In the genomic region with DNA sequence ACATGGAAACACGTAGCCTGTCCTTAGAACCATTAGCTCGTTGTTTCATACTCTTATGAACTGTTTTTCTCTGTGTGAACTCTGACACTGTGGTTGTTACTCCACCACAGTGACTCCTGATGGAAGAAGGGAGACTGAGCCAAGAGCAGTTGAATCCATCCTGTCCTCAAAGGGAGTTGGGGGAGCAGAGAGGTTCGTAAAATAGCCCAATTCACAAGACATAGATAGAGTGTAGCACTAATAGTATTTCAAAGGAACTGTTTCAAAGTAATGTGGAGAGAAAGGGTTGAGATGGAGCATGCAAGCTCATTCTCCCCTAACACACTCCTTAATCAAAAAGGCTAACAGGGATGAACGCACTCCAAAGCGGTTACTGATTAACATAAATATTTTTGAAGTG, we compare ENCODE assay signal across 24 cellular contexts.
DNase-seq lines count a peak whose midpoint lies in the region; TF ChIP-seq lines count a peak whose summit lies in the region.
"Had no signal": no experiment of that assay in that cellular context is flagged by ENCODE, and none has a peak within 500 bp of the region (broad histone marks: within the 10 kb centered on the region; RNA-seq: fewer than 3 reads in every experiment).

No MANE protein-coding gene starts in this region.

- H3K27me3 ChIP-seq in brain microvascular endothelial cell (replicated peaks) (no peaks in the 10 kb centered on the region), osteoblast (ENCODE audit: insufficient read depth, low read length) (no peaks in the 10 kb centered on the region)
- H3K27me3 ChIP-seq: ascending aorta, testis had no signal

- H3K36me3 ChIP-seq in brain microvascular endothelial cell (replicated peaks): no peaks in the 10 kb centered on the region
- no peaks in the 10 kb centered on the region for H3K36me3 ChIP-seq in osteoblast (ENCODE audit: insufficient read depth, low read length)
- H3K36me3 ChIP-seq: ascending aorta had no signal

- DNase-seq in EH (ENCODE audit: low read depth) (peak; percentile 16), brain microvascular endothelial cell (peak; percentile 1), kidney tubule cell (ENCODE audit: low spot score) (peak; percentile 21), osteoblast (ENCODE audit: insufficient read length, low spot score, missing footprints) (peak; percentile 34), HCEC 1CT (no peak), GF-D8 (lab: John Stamatoyannopoulos, UW) (no peak)
- DNase-seq in effector CD8-positive, alpha-beta T cell (lab: John Stamatoyannopoulos, UW): no peak
- DNase-seq in activated effector memory CD4-positive, alpha-beta T cell treated with Interleukin-2 at 50 U/mL for 16 hours: no peak
- DNase-seq: activated CD4-positive, alpha-beta memory T cell treated with anti-CD3 and anti-CD28 coated beads, Interleukin-2, amount 10 ng/mL, durations not matched to agents 7 days and 5 days; activated CD4-positive, alpha-beta T cell treated with anti-CD3 and anti-CD28 coated beads for 1 hour; activated naive CD8-positive, alpha-beta T cell treated with anti-CD3 and anti-CD28 coated beads for 36 hours; cerebellar nuclear complex; DMS153; foreskin melanocyte; GOT3; Karpas-422; MV-4-11; NCI-H146; NCI-H510A; stimulated activated CD4-positive, alpha-beta T cell treated with anti-CD3 and anti-CD28 coated beads, Interleukin-4, amount 100 ng/mL, for 4 hours; T-helper 17 cell; testis had no signal

- H3K4me2 ChIP-seq in osteoblast (ENCODE audit: insufficient read depth, low read length): peak overlapping the region; percentile 44

- no peaks in the 10 kb centered on the region for H3K4me1 ChIP-seq in osteoblast (ENCODE audit: insufficient read depth, low read length)
- H3K4me1 ChIP-seq: ascending aorta, parathyroid adenoma, testis had no signal

- H3K4me3 ChIP-seq in brain microvascular endothelial cell (ENCODE audit: low read depth, low read length) (no peak overlapping the region), osteoblast (ENCODE audit: insufficient read depth, low read length) (no peak overlapping the region)
- H3K4me3 ChIP-seq: ascending aorta, testis had no signal

- in situ Hi-C loops in brain microvascular endothelial cell (cut with HindIII; ENCODE audit: low pct_ligation_motif_present, low sequenced_read_pairs): no loop called here

- TF ChIP-seq CTCF in brain microvascular endothelial cell (IDR thresholded peaks at IDR 0.05; ENCODE audit: low read depth, low read length, missing control alignments): peak; percentile 5
- TF ChIP-seq CTCF in osteoblast (IDR thresholded peaks at IDR 0.05; ENCODE audit: extremely low read depth, low read depth, low read length): no peak

- no peaks in the 10 kb centered on the region for H3K79me2 ChIP-seq in osteoblast (ENCODE audit: insufficient read depth, low read length)
- H3K79me2 ChIP-seq: parathyroid adenoma had no signal

- H3K27ac ChIP-seq in brain microvascular endothelial cell: no peak overlapping the region
- H3K27ac ChIP-seq in osteoblast (ENCODE audit: low read depth, low read length): no peak overlapping the region
- H3K27ac ChIP-seq: ascending aorta, parathyroid adenoma, testis had no signal

- H4K20me1 ChIP-seq in osteoblast (ENCODE audit: insufficient read depth, low read length): no peaks in the 10 kb centered on the region

- no peaks in the 10 kb centered on the region for H3K9me3 ChIP-seq in osteoblast (ENCODE audit: low read depth, low read length)
- H3K9me3 ChIP-seq: ascending aorta, testis had no signal

- H2AFZ ChIP-seq in osteoblast (ENCODE audit: low read length): peak overlapping the region; percentile 76
- H2AFZ ChIP-seq: parathyroid adenoma had no signal

Comparison
In these comparisons a context has a peak if more than half of its experiments do, and no peak if none do; other contexts are left out.
1. DNase-seq: peak in EH (single experiment), brain microvascular endothelial cell (single experiment), kidney tubule cell (single experiment) and osteoblast (single experiment); none in HCEC 1CT (single experiment), effector CD8-positive, alpha-beta T cell (single experiment), GF-D8 (single experiment) and activated effector memory CD4-positive, alpha-beta T cell treated with Interleukin-2 at 50 U/mL for 16 hours (single experiment).